Comparison of ENCODE assay signal across 9 cellular contexts in genomic region chr1:44806025-44806703, GRCh38. TPM values are rescaled to one million over a fixed set of nuclear protein-coding genes. Genes with fewer than 3 reads are reported as not detected.
DNase-seq lines count a peak whose midpoint lies in the region; ATAC-seq, FAIRE-seq and TF ChIP-seq lines count a peak whose summit lies in the region.
"Had no signal": no experiment of that assay in that cellular context is flagged by ENCODE, and none has a peak within 500 bp of the region (broad histone marks: within the 10 kb centered on the region; RNA-seq: fewer than 3 reads in every experiment).

No MANE protein-coding gene starts in this region.

- H2AFZ ChIP-seq in SK-N-SH (ENCODE audit: low read depth) (no peak overlapping the region), HepG2 (ENCODE audit: low read length) (no peak overlapping the region)

- H4K20me1 ChIP-seq in SK-N-SH (ENCODE audit: insufficient read depth) (peaks cover 25% of the 10 kb centered on the region), HepG2 (ENCODE audit: insufficient read depth, low read length) (0 out of 2 replicates have a peak, but pooled peaks cover 7% of the 10 kb centered on the region)

- peaks cover 43 to 57% of the 10 kb centered on the region in 2 experiments for H3K36me3 ChIP-seq in SK-N-SH (replicated peaks in 1 of 2; ENCODE audit: control insufficient read depth in 1 of 2, insufficient read depth in 2 of 2, low read length in 1 of 2)
- peaks cover 34 to 50% of the 10 kb centered on the region in 2 donors for H3K36me3 ChIP-seq in ascending aorta
- H3K36me3 ChIP-seq in HepG2 (replicated peaks in 1 of 2; ENCODE audit: control insufficient read depth in 1 of 2, insufficient read depth in 2 of 2, low read length in 2 of 2) = peaks cover 6 to 38% of the 10 kb centered on the region in 2 experiments; a peak in 4 of 5 replicates

- H3K4me1 ChIP-seq in SK-N-SH (ENCODE audit: control insufficient read depth in 1 of 2, insufficient read depth in 2 of 2, low read depth in 1 of 2, low read length in 1 of 2) = peaks cover 57 to 72% of the 10 kb centered on the region in 2 experiments; a peak in 3 of 4 replicates
- peaks cover 55 to 81% of the 10 kb centered on the region in 2 donors for H3K4me1 ChIP-seq in ascending aorta
- H3K4me1 ChIP-seq in HepG2 (ENCODE audit: insufficient read depth, low read length) = peaks cover 73% of the 10 kb centered on the region

- TF ChIP-seq EP300 in SK-N-SH (IDR thresholded peaks at IDR 0.05; ENCODE audit: borderline replicate concordance in 1 of 2, low read depth in 1 of 2, low read length in 1 of 2) = no peak
- no peak for TF ChIP-seq EP300 in HepG2 (IDR thresholded peaks at IDR 0.05; ENCODE audit: low read depth in 2 of 2, low read length in 2 of 2)
- TF ChIP-seq EP300 in HepG2 (CRISPR knock-in tag; IDR thresholded peaks at IDR 0.05; ENCODE audit: borderline replicate concordance) = no peak

- FAIRE-seq in HepG2 (lab: Jason Lieb, UNC) = no peak

- H3K9me2 ChIP-seq in SK-N-SH = no peaks in the 10 kb centered on the region

- H3K27ac ChIP-seq in SK-N-SH (ENCODE audit: low read depth in 2 of 2, low read length in 1 of 2) = peak overlapping the region; percentile 94 to 100
- H3K27ac ChIP-seq in ascending aorta = peak overlapping the region; percentile 99
- peak overlapping the region; percentile 100 for H3K27ac ChIP-seq in HepG2 (ENCODE audit: extremely low read length, insufficient read depth, low read length)
- H3K27ac ChIP-seq in substantia nigra (ENCODE audit: low read depth, low read length, poor library complexity, severe bottlenecking) = peak overlapping the region; percentile 94

- no TSS peak for BruUV-seq in HepG2 (replicated peaks; lab: Mats Ljungman, UMichigan)

- TF ChIP-seq POLR2A in HepG2 (IDR thresholded peaks at IDR 0.05; ENCODE audit: insufficient read depth in 1 of 2, low read depth in 2 of 2, low read length in 2 of 2) = peak in 1 of 2 experiments; percentile 2; a peak in 1 of 4 replicates

- in situ Hi-C loops in HepG2 (cut with HindIII; ENCODE audit: extremely low pct_ligation_motif_present, low pct_unique_long_range_greater_than_20kb) = no loop called here

- CTCF ChIA-PET in SK-N-SH (lab: Yijun Ruan, JAX) = no interaction called here
- CTCF ChIA-PET in HepG2 (lab: Yijun Ruan, JAX; ENCODE audit: low intra/inter-chr PET ratio, low total read pairs) = no interaction called here

- peak; percentile 31 for DNase-seq in SK-N-SH
- DNase-seq in ascending aorta (ENCODE audit: low spot score in 2 of 2) = peak; percentile 5 to 70
- DNase-seq in HepG2 (ENCODE audit: low spot score) = no peak
- DNase-seq in substantia nigra (lab: John Stamatoyannopoulos, UW) = no peak
- DNase-seq in NCI-H2081 (lab: John Stamatoyannopoulos, UW) = no peak
- DNase-seq in NCI-H2171 (lab: John Stamatoyannopoulos, UW) = no peak
- DNase-seq: 8988T had no signal

- WGBS in SK-N-SH (ENCODE audit: low lambda C conversion rate) = 94% methylated on average over 7 of the region's 70 CpGs
- WGBS in HepG2 (ENCODE audit: low lambda C conversion rate) = 95% methylated on average over 43 of the region's 70 CpGs

- TF ChIP-seq CTCF in SK-N-SH (IDR thresholded peaks at IDR 0.05) (no peak), ascending aorta (IDR thresholded peaks at IDR 0.05) (no peak), HepG2 (CRISPR knock-in tag; IDR thresholded peaks at IDR 0.05) (no peak)

- POLR2A ChIA-PET in SK-N-SH (lab: Yijun Ruan, JAX) = interaction anchor here (3.2 kb wide), 1 partner anchor 12 kb away, joined by 15 read pairs; no protein-coding TSS in a partner anchor
- POLR2A ChIA-PET in HepG2 (lab: Yijun Ruan, JAX) = interaction anchor here (1.2 to 12.9 kb wide), 8 partner anchors 7 to 497 kb away, joined by 5 to 570 read pairs (median 28); partner anchors contain the start of genes BEST4, HECTD3, PLK3 and RNU5D-1

- H3K27me3 ChIP-seq in SK-N-SH (ENCODE audit: insufficient read depth) (no peaks in the 10 kb centered on the region), ascending aorta (no peaks in the 10 kb centered on the region), HepG2 (ENCODE audit: control insufficient read depth in 1 of 2, insufficient read depth in 2 of 2, low read length in 2 of 2) (no peaks in the 10 kb centered on the region)

- H3K79me2 ChIP-seq in SK-N-SH (ENCODE audit: insufficient read depth) = peaks cover 75% of the 10 kb centered on the region
- peaks cover 20% of the 10 kb centered on the region for H3K79me2 ChIP-seq in HepG2 (ENCODE audit: insufficient read depth, low read length)

- H3K4me2 ChIP-seq in SK-N-SH (peak overlapping the region; percentile 57), HepG2 (ENCODE audit: low read depth, low read length) (peak overlapping the region; percentile 98)

- ATAC-seq in SK-N-SH treated with all-trans-retinoic acid at 6 μM for 48 hours (no peak), HepG2 (no peak), GM21515 (IDR thresholded peaks at IDR 0.05; ENCODE audit: unreplicated experiment) (no peak)

- TF ChIP-seq RAD21 in SK-N-SH (IDR thresholded peaks at IDR 0.05; ENCODE audit: low read length) = no peak
- TF ChIP-seq RAD21 in HepG2 (CRISPR knock-in tag; IDR thresholded peaks at IDR 0.05) = no peak

- H3K9me3 ChIP-seq in SK-N-SH (no peaks in the 10 kb centered on the region), ascending aorta (no peaks in the 10 kb centered on the region), HepG2 (ENCODE audit: low read length) (no peaks in the 10 kb centered on the region)

- 0 out of 4 replicates have a peak overlapping the region, but pooled peaks of 1 of the 2 experiments have one; percentile 1 for H3K4me3 ChIP-seq in SK-N-SH (ENCODE audit: low read depth in 2 of 2, low read length in 1 of 2)
- peak overlapping the region; percentile 24 to 35 for H3K4me3 ChIP-seq in ascending aorta
- peak overlapping the region in 1 of 3 experiments; percentile 54; a peak in 1 of 6 replicates for H3K4me3 ChIP-seq in HepG2 (replicated peaks in 1 of 3; ENCODE audit: insufficient read depth in 1 of 3, low read depth in 2 of 3, low read length in 3 of 3)

- intact Hi-C loops in ascending aorta (cut with DNase I) = loop anchor here (10.0 kb wide), 2 partner anchors 461 to 689 kb away; partner anchors contain the start of gene TESK2
- intact Hi-C loops in HepG2 (cut with micrococcal nuclease; ENCODE audit: unreplicated experiment) = no loop called here

- H3F3A ChIP-seq in SK-N-SH (replicated peaks; ENCODE audit: insufficient read depth) = peaks cover 68% of the 10 kb centered on the region

- H3K9ac ChIP-seq in SK-N-SH (peak overlapping the region; percentile 94), HepG2 (ENCODE audit: insufficient read depth, low read depth, low read length) (peak overlapping the region; percentile 99)

RNA-seq across cellular contexts. Expression of gene DYNLT4, which starts 1.0 kb away (rescaled TPM):
- polyA plus RNA-seq in SK-N-SH (2012; rRNA removed) (0.37 and 0.61 TPM in 2 replicates), HepG2 (2011; rRNA removed) (not detected in 2 replicates)
- polyA plus RNA-seq in SK-N-SH (2012; cell fraction: cytosol; rRNA removed) = 0.15 and 0.29 TPM in 2 replicates
- polyA plus RNA-seq in SK-N-SH (2012; cell fraction: nucleus; rRNA removed) = 1.4 and 3.2 TPM in 2 replicates
- total RNA-seq in ascending aorta (not detected), HepG2 (2016; rRNA removed; fragmentation: Illumina TruSeq; extraction: Trizol) (0.77 TPM in 1 of 2 replicates, not detected in the other)
- 0.91 and 2.1 TPM in 2 replicates for total RNA-seq in HepG2 (2016; cell fraction: cytosol; rRNA removed; fragmentation: Illumina TruSeq; extraction: Trizol; ENCODE audit: low read depth)
- 0.93 TPM in 1 of 2 replicates, not detected in the other for total RNA-seq in HepG2 (2016; cell fraction: insoluble cytoplasmic fraction; rRNA removed; fragmentation: Illumina TruSeq; extraction: Trizol)
- 2.0 and 2.1 TPM in 2 replicates for total RNA-seq in HepG2 (2016; cell fraction: membrane; rRNA removed; fragmentation: Illumina TruSeq; extraction: Trizol)
- total RNA-seq in HepG2 (2016; cell fraction: nucleus; rRNA removed; fragmentation: Illumina TruSeq; extraction: Trizol) = 0.91 and 2.1 TPM in 2 replicates
- polyA plus RNA-seq in HepG2 (2011; cell fraction: cytosol; rRNA removed) = 0.25 TPM in 1 of 2 replicates, not detected in the other
- 0.55 and 1.4 TPM in 2 replicates for polyA plus RNA-seq in HepG2 (2011; cell fraction: nucleus; rRNA removed)
- polyA plus RNA-seq in HepG2 (2012) = not detected in 2 replicates
- polyA plus RNA-seq in HepG2 (2016; cell fraction: cytosol; fragmentation: Illumina TruSeq; extraction: Trizol; ENCODE audit: low read depth) = not detected in 2 replicates
- not detected in 2 replicates for polyA plus RNA-seq in HepG2 (2016; cell fraction: insoluble cytoplasmic fraction; fragmentation: Illumina TruSeq; extraction: Trizol; ENCODE audit: low read depth)
- polyA plus RNA-seq in HepG2 (2016; cell fraction: membrane; fragmentation: Illumina TruSeq; extraction: Trizol; ENCODE audit: low read depth) = not detected in 2 replicates
- not detected in 2 replicates for polyA plus RNA-seq in HepG2 (2016; cell fraction: nucleus; fragmentation: Illumina TruSeq; extraction: Trizol; ENCODE audit: insufficient read depth, low read depth)
- 3.7 TPM in 1 of 2 replicates, not detected in the other for polyA minus RNA-seq in HepG2 (2011; rRNA and poly(A)+ RNA removed; ENCODE audit: low replicate concordance)
- polyA minus RNA-seq in HepG2 (2011; cell fraction: cytosol; rRNA and poly(A)+ RNA removed) = 0.88 TPM in 1 of 2 replicates, not detected in the other
- polyA minus RNA-seq in HepG2 (2011; cell fraction: nucleus; rRNA and poly(A)+ RNA removed) = 3.4 and 10.9 TPM in 2 replicates

RNA-seq across cellular contexts. Expression of gene BTBD19, which starts 2.2 kb away (rescaled TPM):
- polyA plus RNA-seq in SK-N-SH (2012; rRNA removed) = 36.9 and 37.9 TPM in 2 replicates
- polyA plus RNA-seq in SK-N-SH (2012; cell fraction: cytosol; rRNA removed) = 7.5 and 10.1 TPM in 2 replicates
- polyA plus RNA-seq in SK-N-SH (2012; cell fraction: nucleus; rRNA removed) = 265 and 277 TPM in 2 replicates
- 15.1 TPM for total RNA-seq in ascending aorta
- 1.0 and 2.7 TPM in 2 replicates for total RNA-seq in HepG2 (2016; rRNA removed; fragmentation: Illumina TruSeq; extraction: Trizol)
- total RNA-seq in HepG2 (2016; cell fraction: cytosol; rRNA removed; fragmentation: Illumina TruSeq; extraction: Trizol; ENCODE audit: low read depth) = 0.51 and 0.97 TPM in 2 replicates
- total RNA-seq in HepG2 (2016; cell fraction: insoluble cytoplasmic fraction; rRNA removed; fragmentation: Illumina TruSeq; extraction: Trizol) = 0.62 and 3.0 TPM in 2 replicates
- 0.87 and 1.1 TPM in 2 replicates for total RNA-seq in HepG2 (2016; cell fraction: membrane; rRNA removed; fragmentation: Illumina TruSeq; extraction: Trizol)
- 3.1 and 5.3 TPM in 2 replicates for total RNA-seq in HepG2 (2016; cell fraction: nucleus; rRNA removed; fragmentation: Illumina TruSeq; extraction: Trizol)
- 6.7 and 8.8 TPM in 2 replicates for polyA plus RNA-seq in HepG2 (2011; rRNA removed)
- polyA plus RNA-seq in HepG2 (2011; cell fraction: cytosol; rRNA removed) = 1.8 and 2.0 TPM in 2 replicates
- 38.3 and 42.2 TPM in 2 replicates for polyA plus RNA-seq in HepG2 (2011; cell fraction: nucleus; rRNA removed)
- polyA plus RNA-seq in HepG2 (2012) = 2.6 and 2.7 TPM in 2 replicates
- polyA plus RNA-seq in HepG2 (2016; cell fraction: cytosol; fragmentation: Illumina TruSeq; extraction: Trizol; ENCODE audit: low read depth) = 0.37 and 0.49 TPM in 2 replicates
- polyA plus RNA-seq in HepG2 (2016; cell fraction: insoluble cytoplasmic fraction; fragmentation: Illumina TruSeq; extraction: Trizol; ENCODE audit: low read depth) = 0.70 and 1.9 TPM in 2 replicates
- polyA plus RNA-seq in HepG2 (2016; cell fraction: membrane; fragmentation: Illumina TruSeq; extraction: Trizol; ENCODE audit: low read depth) = 0.30 and 0.79 TPM in 2 replicates
- 10.8 and 15.7 TPM in 2 replicates for polyA plus RNA-seq in HepG2 (2016; cell fraction: nucleus; fragmentation: Illumina TruSeq; extraction: Trizol; ENCODE audit: insufficient read depth, low read depth)
- 1.2 and 11.3 TPM in 2 replicates for polyA minus RNA-seq in HepG2 (2011; rRNA and poly(A)+ RNA removed; ENCODE audit: low replicate concordance)
- 1.8 and 2.0 TPM in 2 replicates for polyA minus RNA-seq in HepG2 (2011; cell fraction: cytosol; rRNA and poly(A)+ RNA removed)
- 12.0 and 16.5 TPM in 2 replicates for polyA minus RNA-seq in HepG2 (2011; cell fraction: nucleus; rRNA and poly(A)+ RNA removed)

RNA-seq across cellular contexts. Expression of gene PLK3, which starts 6.0 kb away (rescaled TPM):
- polyA plus RNA-seq in SK-N-SH (2012; rRNA removed) (68.3 and 82.8 TPM in 2 replicates), HepG2 (2011; rRNA removed) (16.9 and 23.4 TPM in 2 replicates)
- polyA plus RNA-seq in SK-N-SH (2012; cell fraction: cytosol; rRNA removed) = 26.5 and 37.1 TPM in 2 replicates
- 295 and 317 TPM in 2 replicates for polyA plus RNA-seq in SK-N-SH (2012; cell fraction: nucleus; rRNA removed)
- total RNA-seq in ascending aorta (107 TPM), HepG2 (2016; rRNA removed; fragmentation: Illumina TruSeq; extraction: Trizol) (4.5 and 9.8 TPM in 2 replicates)
- total RNA-seq in HepG2 (2016; cell fraction: cytosol; rRNA removed; fragmentation: Illumina TruSeq; extraction: Trizol; ENCODE audit: low read depth) = 10.4 and 10.6 TPM in 2 replicates
- 3.0 and 11.4 TPM in 2 replicates for total RNA-seq in HepG2 (2016; cell fraction: insoluble cytoplasmic fraction; rRNA removed; fragmentation: Illumina TruSeq; extraction: Trizol)
- total RNA-seq in HepG2 (2016; cell fraction: membrane; rRNA removed; fragmentation: Illumina TruSeq; extraction: Trizol) = 7.7 and 8.3 TPM in 2 replicates
- 14.5 and 18.3 TPM in 2 replicates for total RNA-seq in HepG2 (2016; cell fraction: nucleus; rRNA removed; fragmentation: Illumina TruSeq; extraction: Trizol)
- 7.7 and 8.3 TPM in 2 replicates for polyA plus RNA-seq in HepG2 (2011; cell fraction: cytosol; rRNA removed)
- polyA plus RNA-seq in HepG2 (2011; cell fraction: nucleus; rRNA removed) = 101 and 106 TPM in 2 replicates
- 4.3 and 8.5 TPM in 2 replicates for polyA plus RNA-seq in HepG2 (2012)
- polyA plus RNA-seq in HepG2 (2016; cell fraction: cytosol; fragmentation: Illumina TruSeq; extraction: Trizol; ENCODE audit: low read depth) = 2.2 and 2.4 TPM in 2 replicates
- polyA plus RNA-seq in HepG2 (2016; cell fraction: insoluble cytoplasmic fraction; fragmentation: Illumina TruSeq; extraction: Trizol; ENCODE audit: low read depth) = 5.2 and 6.6 TPM in 2 replicates
- polyA plus RNA-seq in HepG2 (2016; cell fraction: membrane; fragmentation: Illumina TruSeq; extraction: Trizol; ENCODE audit: low read depth) = 3.1 and 3.6 TPM in 2 replicates
- 41.8 and 43.4 TPM in 2 replicates for polyA plus RNA-seq in HepG2 (2016; cell fraction: nucleus; fragmentation: Illumina TruSeq; extraction: Trizol; ENCODE audit: insufficient read depth, low read depth)
- polyA minus RNA-seq in HepG2 (2011; rRNA and poly(A)+ RNA removed; ENCODE audit: low replicate concordance) = 10.1 and 27.4 TPM in 2 replicates
- polyA minus RNA-seq in HepG2 (2011; cell fraction: cytosol; rRNA and poly(A)+ RNA removed) = 5.1 and 11.4 TPM in 2 replicates
- 37.5 and 48.6 TPM in 2 replicates for polyA minus RNA-seq in HepG2 (2011; cell fraction: nucleus; rRNA and poly(A)+ RNA removed)

RNA-seq across cellular contexts. Expression of gene BEST4, which starts 18.2 kb away (rescaled TPM):
- 0.08 and 0.12 TPM in 2 replicates for polyA plus RNA-seq in SK-N-SH (2012; rRNA removed)
- 0.01 and 0.06 TPM in 2 replicates for polyA plus RNA-seq in SK-N-SH (2012; cell fraction: cytosol; rRNA removed)
- 0.89 and 1.4 TPM in 2 replicates for polyA plus RNA-seq in SK-N-SH (2012; cell fraction: nucleus; rRNA removed)
- total RNA-seq in ascending aorta = not detected
- 1.4 TPM in 2 replicates for total RNA-seq in HepG2 (2016; rRNA removed; fragmentation: Illumina TruSeq; extraction: Trizol)
- 0.40 and 0.62 TPM in 2 replicates for total RNA-seq in HepG2 (2016; cell fraction: cytosol; rRNA removed; fragmentation: Illumina TruSeq; extraction: Trizol; ENCODE audit: low read depth)
- 1.4 and 1.5 TPM in 2 replicates for total RNA-seq in HepG2 (2016; cell fraction: insoluble cytoplasmic fraction; rRNA removed; fragmentation: Illumina TruSeq; extraction: Trizol)
- 1.0 TPM in 2 replicates for total RNA-seq in HepG2 (2016; cell fraction: membrane; rRNA removed; fragmentation: Illumina TruSeq; extraction: Trizol)
- total RNA-seq in HepG2 (2016; cell fraction: nucleus; rRNA removed; fragmentation: Illumina TruSeq; extraction: Trizol) = 0.63 and 1.2 TPM in 2 replicates
- 0.71 and 0.77 TPM in 2 replicates for polyA plus RNA-seq in HepG2 (2011; rRNA removed)
- polyA plus RNA-seq in HepG2 (2011; cell fraction: cytosol; rRNA removed) = 0.91 and 1.0 TPM in 2 replicates
- polyA plus RNA-seq in HepG2 (2011; cell fraction: nucleus; rRNA removed) = 0.93 and 1.1 TPM in 2 replicates
- 1.1 and 1.4 TPM in 2 replicates for polyA plus RNA-seq in HepG2 (2012)
- 0.60 and 0.74 TPM in 2 replicates for polyA plus RNA-seq in HepG2 (2016; cell fraction: cytosol; fragmentation: Illumina TruSeq; extraction: Trizol; ENCODE audit: low read depth)
- 2.0 TPM in 2 replicates for polyA plus RNA-seq in HepG2 (2016; cell fraction: insoluble cytoplasmic fraction; fragmentation: Illumina TruSeq; extraction: Trizol; ENCODE audit: low read depth)
- 0.73 and 0.86 TPM in 2 replicates for polyA plus RNA-seq in HepG2 (2016; cell fraction: membrane; fragmentation: Illumina TruSeq; extraction: Trizol; ENCODE audit: low read depth)
- polyA plus RNA-seq in HepG2 (2016; cell fraction: nucleus; fragmentation: Illumina TruSeq; extraction: Trizol; ENCODE audit: insufficient read depth, low read depth) = 1.5 and 1.8 TPM in 2 replicates
- polyA minus RNA-seq in HepG2 (2011; rRNA and poly(A)+ RNA removed; ENCODE audit: low replicate concordance) = 0.26 and 0.35 TPM in 2 replicates
- polyA minus RNA-seq in HepG2 (2011; cell fraction: cytosol; rRNA and poly(A)+ RNA removed) = 0.59 and 0.62 TPM in 2 replicates
- 0.25 and 0.52 TPM in 2 replicates for polyA minus RNA-seq in HepG2 (2011; cell fraction: nucleus; rRNA and poly(A)+ RNA removed)

RNA-seq across cellular contexts. Expression of gene RPS8, which starts 30.8 kb away (rescaled TPM):
- polyA plus RNA-seq in SK-N-SH (2012; rRNA removed) (3,303 and 3,363 TPM in 2 replicates), HepG2 (2011; rRNA removed) (2,639 and 2,822 TPM in 2 replicates)
- polyA plus RNA-seq in SK-N-SH (2012; cell fraction: cytosol; rRNA removed) = 3,525 and 3,641 TPM in 2 replicates
- 887 and 945 TPM in 2 replicates for polyA plus RNA-seq in SK-N-SH (2012; cell fraction: nucleus; rRNA removed)
- total RNA-seq in ascending aorta (1,693 TPM), HepG2 (2016; rRNA removed; fragmentation: Illumina TruSeq; extraction: Trizol) (2,628 and 3,186 TPM in 2 replicates)
- 4,101 and 4,477 TPM in 2 replicates for total RNA-seq in HepG2 (2016; cell fraction: cytosol; rRNA removed; fragmentation: Illumina TruSeq; extraction: Trizol; ENCODE audit: low read depth)
- total RNA-seq in HepG2 (2016; cell fraction: insoluble cytoplasmic fraction; rRNA removed; fragmentation: Illumina TruSeq; extraction: Trizol) = 2,640 and 3,284 TPM in 2 replicates
- 6,651 and 6,789 TPM in 2 replicates for total RNA-seq in HepG2 (2016; cell fraction: membrane; rRNA removed; fragmentation: Illumina TruSeq; extraction: Trizol)
- 904 and 1,043 TPM in 2 replicates for total RNA-seq in HepG2 (2016; cell fraction: nucleus; rRNA removed; fragmentation: Illumina TruSeq; extraction: Trizol)
- polyA plus RNA-seq in HepG2 (2011; cell fraction: cytosol; rRNA removed) = 3,216 and 3,450 TPM in 2 replicates
- polyA plus RNA-seq in HepG2 (2011; cell fraction: nucleus; rRNA removed) = 619 and 724 TPM in 2 replicates
- polyA plus RNA-seq in HepG2 (2012) = 2,913 and 3,780 TPM in 2 replicates
- 3,820 and 4,041 TPM in 2 replicates for polyA plus RNA-seq in HepG2 (2016; cell fraction: cytosol; fragmentation: Illumina TruSeq; extraction: Trizol; ENCODE audit: low read depth)
- polyA plus RNA-seq in HepG2 (2016; cell fraction: insoluble cytoplasmic fraction; fragmentation: Illumina TruSeq; extraction: Trizol; ENCODE audit: low read depth) = 2,524 and 2,713 TPM in 2 replicates
- 5,258 and 5,398 TPM in 2 replicates for polyA plus RNA-seq in HepG2 (2016; cell fraction: membrane; fragmentation: Illumina TruSeq; extraction: Trizol; ENCODE audit: low read depth)
- polyA plus RNA-seq in HepG2 (2016; cell fraction: nucleus; fragmentation: Illumina TruSeq; extraction: Trizol; ENCODE audit: insufficient read depth, low read depth) = 1,350 and 1,442 TPM in 2 replicates
- polyA minus RNA-seq in HepG2 (2011; rRNA and poly(A)+ RNA removed; ENCODE audit: low replicate concordance) = 377 and 661 TPM in 2 replicates
- polyA minus RNA-seq in HepG2 (2011; cell fraction: cytosol; rRNA and poly(A)+ RNA removed) = 497 and 522 TPM in 2 replicates
- polyA minus RNA-seq in HepG2 (2011; cell fraction: nucleus; rRNA and poly(A)+ RNA removed) = 234 and 283 TPM in 2 replicates

Comparison
In these comparisons a context has a peak if more than half of its experiments do, and no peak if none do; other contexts are left out.
1. DNase-seq: peak in SK-N-SH (single experiment) and ascending aorta (2 of 2); none in HepG2 (single experiment), substantia nigra (0 of 49), NCI-H2081 (0 of 2) and NCI-H2171 (single experiment).
2. Of the 25 proteins assayed by ChIP-seq in both HepG2 and SK-N-SH: peak only in HepG2: ZBTB33; only in SK-N-SH: none; in both: none; in neither: 24.
3. Peak in every context shown above with its lines, with median percentiles within 50 percentile points of each other: H3K27ac ChIP-seq.